Comparison of ENCODE assay signal across 8 cellular contexts in genomic region chr12:43338848-43339526, GRCh38.
DNase-seq lines count a peak whose midpoint lies in the region; TF ChIP-seq lines count a peak whose summit lies in the region.

No MANE protein-coding gene starts in this region.

- H3K4me1 ChIP-seq in GM23248 (ENCODE audit: insufficient read depth): peaks cover 42% of the 10 kb centered on the region
- peaks cover 0 to 6% of the 10 kb centered on the region in 2 experiments; a peak in 2 of 4 replicates for H3K4me1 ChIP-seq in SK-N-SH (ENCODE audit: control insufficient read depth in 1 of 2, insufficient read depth in 2 of 2, low read depth in 1 of 2, low read length in 1 of 2)
- peaks cover 47% of the 10 kb centered on the region for H3K4me1 ChIP-seq in cardiac muscle cell (ENCODE audit: low read depth)
- H3K4me1 ChIP-seq in smooth muscle cell (ENCODE audit: low read depth): peaks cover 5% of the 10 kb centered on the region

- H3K36me3 ChIP-seq in GM23248 (ENCODE audit: low read depth) (no peaks in the 10 kb centered on the region), SK-N-SH (replicated peaks in 1 of 2; ENCODE audit: control insufficient read depth in 1 of 2, insufficient read depth in 2 of 2, low read length in 1 of 2) (no peaks in the 10 kb centered on the region), cardiac muscle cell (no peaks in the 10 kb centered on the region), smooth muscle cell (ENCODE audit: low read depth) (no peaks in the 10 kb centered on the region)

- no peak for TF ChIP-seq EP300 in Ishikawa (IDR thresholded peaks at IDR 0.05; ENCODE audit: borderline replicate concordance)
- TF ChIP-seq EP300 in SK-N-SH (IDR thresholded peaks at IDR 0.05; ENCODE audit: borderline replicate concordance in 1 of 2, low read depth in 1 of 2, low read length in 1 of 2): no peak

- DNase-seq in GM04504 (ENCODE audit: low read depth) (peak; percentile 18), GM23248 (peak; percentile 78), SK-N-SH (peak; percentile 31), cardiac muscle cell (ENCODE audit: low read depth in 1 of 2, low spot score in 1 of 2) (peak; percentile 77 to 90), smooth muscle cell (lab: John Stamatoyannopoulos, UW; ENCODE audit: unreplicated experiment) (no peak), mucosa of gallbladder (ENCODE audit: low spot score) (no peak), mesenteric fat pad (ENCODE audit: low spot score) (no peak)

- TF ChIP-seq RAD21 in Ishikawa (IDR thresholded peaks at IDR 0.05; ENCODE audit: low read depth) (peak; percentile 96), SK-N-SH (IDR thresholded peaks at IDR 0.05; ENCODE audit: low read length) (peak; percentile 93)

- peaks cover 28% of the 10 kb centered on the region for H3F3A ChIP-seq in GM23248 (ENCODE audit: insufficient read depth)
- H3F3A ChIP-seq in SK-N-SH (replicated peaks; ENCODE audit: insufficient read depth): no peaks in the 10 kb centered on the region
- H3F3A ChIP-seq in smooth muscle cell (ENCODE audit: low read depth): peaks cover 5% of the 10 kb centered on the region

- H3K9me2 ChIP-seq in GM23248 (ENCODE audit: insufficient read depth) (no peaks in the 10 kb centered on the region), SK-N-SH (no peaks in the 10 kb centered on the region)

- H3K9ac ChIP-seq in GM23248 (0 out of 2 replicates have a peak overlapping the region, but pooled peaks have one; percentile 13), SK-N-SH (no peak overlapping the region), smooth muscle cell (ENCODE audit: low read depth) (no peak overlapping the region)

- H2AFZ ChIP-seq in GM23248 (no peak overlapping the region), SK-N-SH (ENCODE audit: low read depth) (0 out of 2 replicates have a peak overlapping the region, but pooled peaks have one; percentile 20), smooth muscle cell (ENCODE audit: low read depth) (no peak overlapping the region)

- H3K4me3 ChIP-seq in GM23248: peak overlapping the region; percentile 17
- H3K4me3 ChIP-seq in SK-N-SH (ENCODE audit: low read depth in 2 of 2, low read length in 1 of 2): peak overlapping the region in 1 of 2 experiments; percentile 28; a peak in 1 of 4 replicates
- H3K4me3 ChIP-seq in cardiac muscle cell: no peak overlapping the region
- H3K4me3 ChIP-seq in smooth muscle cell: no peak overlapping the region

- no peaks in the 10 kb centered on the region for H3K9me3 ChIP-seq in GM23248 (ENCODE audit: low read depth)
- H3K9me3 ChIP-seq in SK-N-SH: no peaks in the 10 kb centered on the region
- H3K9me3 ChIP-seq in cardiac muscle cell (ENCODE audit: low read depth): no peaks in the 10 kb centered on the region
- H3K9me3 ChIP-seq in smooth muscle cell (replicated peaks; ENCODE audit: low read depth): peaks cover 2% of the 10 kb centered on the region

- no peaks in the 10 kb centered on the region for H3K27me3 ChIP-seq in GM23248 (replicated peaks; ENCODE audit: insufficient read depth)
- H3K27me3 ChIP-seq in SK-N-SH (ENCODE audit: insufficient read depth): no peaks in the 10 kb centered on the region
- no peaks in the 10 kb centered on the region for H3K27me3 ChIP-seq in cardiac muscle cell
- H3K27me3 ChIP-seq in smooth muscle cell (ENCODE audit: low read depth): no peaks in the 10 kb centered on the region

- H3K79me2 ChIP-seq in GM23248 (ENCODE audit: insufficient read depth): no peaks in the 10 kb centered on the region
- H3K79me2 ChIP-seq in SK-N-SH (ENCODE audit: insufficient read depth): no peaks in the 10 kb centered on the region
- H3K79me2 ChIP-seq in smooth muscle cell (ENCODE audit: low read depth): no peaks in the 10 kb centered on the region

- peak overlapping the region; percentile 59 for H3K27ac ChIP-seq in GM23248
- H3K27ac ChIP-seq in SK-N-SH (ENCODE audit: low read depth in 2 of 2, low read length in 1 of 2): peak overlapping the region in 1 of 2 experiments; percentile 53; a peak in 2 of 4 replicates
- H3K27ac ChIP-seq in cardiac muscle cell: peak overlapping the region; percentile 78
- H3K27ac ChIP-seq in smooth muscle cell (ENCODE audit: low read depth): no peak overlapping the region

- CTCF ChIA-PET in SK-N-SH (lab: Yijun Ruan, JAX): interaction anchor here (0.6 to 3.0 kb wide), 20 partner anchors 8 to 1133 kb away, joined by 3 to 30 read pairs (median 3); no protein-coding TSS in a partner anchor

- peak overlapping the region; percentile 72 for H3K4me2 ChIP-seq in GM23248 (ENCODE audit: unreplicated experiment)
- H3K4me2 ChIP-seq in SK-N-SH: no peak overlapping the region
- H3K4me2 ChIP-seq in smooth muscle cell: peak overlapping the region; percentile 63

- H4K20me1 ChIP-seq in GM23248 (ENCODE audit: insufficient read depth) (no peaks in the 10 kb centered on the region), SK-N-SH (ENCODE audit: insufficient read depth) (no peaks in the 10 kb centered on the region), smooth muscle cell (ENCODE audit: low read depth) (no peaks in the 10 kb centered on the region)

- in situ Hi-C loops in GM23248 (cut with MboI): loop anchor here (10.0 kb wide), 1 partner anchor 864 kb away; no protein-coding TSS in a partner anchor

- TF ChIP-seq CTCF in SK-N-SH (IDR thresholded peaks at IDR 0.05): peak; percentile 70
- peak; percentile 59 for TF ChIP-seq CTCF in cardiac muscle cell (IDR thresholded peaks at IDR 0.05; ENCODE audit: low read depth, low read length)
- TF ChIP-seq CTCF in smooth muscle cell (IDR thresholded peaks at IDR 0.05; ENCODE audit: borderline replicate concordance, insufficient read depth, poor library complexity, severe bottlenecking): peak; percentile 59

- POLR2A ChIA-PET in SK-N-SH (lab: Yijun Ruan, JAX): interaction anchor here (0.6 kb wide), 1 partner anchor 40 kb away, joined by 5 read pairs; no protein-coding TSS in a partner anchor

TF ChIP-seq in Ishikawa, 13 proteins besides CTCF, POLR2A, EP300 and RAD21 (continues in another document):
- TF ChIP-seq TCF12 (IDR thresholded peaks at IDR 0.05; ENCODE audit: low read depth) (no peak), FOXM1 (IDR thresholded peaks at IDR 0.05; ENCODE audit: borderline replicate concordance, low read depth) (no peak), CEBPB (IDR thresholded peaks at IDR 0.05) (no peak), TEAD4 (IDR thresholded peaks at IDR 0.05) (no peak), REST (IDR thresholded peaks at IDR 0.05; ENCODE audit: low read depth) (no peak)

TF ChIP-seq in SK-N-SH, 30 proteins besides CTCF, POLR2A, EP300 and RAD21:
- TF ChIP-seq EZH2phosphoT487 (IDR thresholded peaks at IDR 0.05; ENCODE audit: borderline replicate concordance, low read depth) (no peak), USF1 (IDR thresholded peaks at IDR 0.05; ENCODE audit: borderline replicate concordance, low read depth) (no peak), RXRA (IDR thresholded peaks at IDR 0.05; ENCODE audit: borderline replicate concordance, low read depth) (peak; percentile 29; the same call in 1 of the 2 replicates), ZBTB33 (IDR thresholded peaks at IDR 0.05; ENCODE audit: borderline replicate concordance, low read depth) (no peak), YY1 (IDR thresholded peaks at IDR 0.05; ENCODE audit: low read depth) (no peak), GABPA (IDR thresholded peaks at IDR 0.05; ENCODE audit: low read depth) (peak; percentile 32; the same call in 1 of the 2 replicates), JUND (IDR thresholded peaks at IDR 0.05) (no peak), MEF2A (IDR thresholded peaks at IDR 0.05; ENCODE audit: borderline replicate concordance, low read depth) (no peak), SMC3 (IDR thresholded peaks at IDR 0.05; ENCODE audit: low read depth, low read length) (peak; percentile 54), ELF1 (IDR thresholded peaks at IDR 0.05) (no peak), POLR2AphosphoS5 (IDR thresholded peaks at IDR 0.05; ENCODE audit: low read depth, low read length) (no peak), GATA2 (CRISPR knock-in tag; IDR thresholded peaks at IDR 0.05) (no peak), NRF1 (IDR thresholded peaks at IDR 0.05; ENCODE audit: low read depth, low read length) (no peak), FOXM1 (IDR thresholded peaks at IDR 0.05; ENCODE audit: low read depth) (no peak), CHD2 (IDR thresholded peaks at IDR 0.05; ENCODE audit: low read length, partially characterized antibody) (peak; percentile 51), SIN3A (IDR thresholded peaks at IDR 0.05; ENCODE audit: borderline replicate concordance, low read depth, low read length) (no peak), TCF12 (IDR thresholded peaks at IDR 0.05) (no peak), FOXJ3 (CRISPR knock-in tag; IDR thresholded peaks at IDR 0.05) (no peak), RCOR1 (IDR thresholded peaks at IDR 0.05; ENCODE audit: low read length) (0 out of 2 replicates have a peak, but pooled peaks have one; percentile 27), TAF1 (IDR thresholded peaks at IDR 0.05; ENCODE audit: borderline replicate concordance, low read depth, low read length) (no peak), TEAD4 (IDR thresholded peaks at IDR 0.05; ENCODE audit: borderline replicate concordance, insufficient read depth) (no peak), RFX5 (IDR thresholded peaks at IDR 0.05; ENCODE audit: low read length) (0 out of 2 replicates have a peak, but pooled peaks have one; percentile 17)

Comparison
In these comparisons a context has a peak if more than half of its experiments do, and no peak if none do; other contexts are left out.
1. DNase-seq: peak in GM04504 (single experiment), GM23248 (single experiment), SK-N-SH (single experiment) and cardiac muscle cell (2 of 2); none in smooth muscle cell (single experiment), mucosa of gallbladder (single experiment) and mesenteric fat pad (single experiment).
2. Peak in every context shown above with its lines, with median percentiles within 50 percentile points of each other: CTCF ChIP-seq.